8 cellular contexts compared by ENCODE assay signal in the genomic region with DNA sequence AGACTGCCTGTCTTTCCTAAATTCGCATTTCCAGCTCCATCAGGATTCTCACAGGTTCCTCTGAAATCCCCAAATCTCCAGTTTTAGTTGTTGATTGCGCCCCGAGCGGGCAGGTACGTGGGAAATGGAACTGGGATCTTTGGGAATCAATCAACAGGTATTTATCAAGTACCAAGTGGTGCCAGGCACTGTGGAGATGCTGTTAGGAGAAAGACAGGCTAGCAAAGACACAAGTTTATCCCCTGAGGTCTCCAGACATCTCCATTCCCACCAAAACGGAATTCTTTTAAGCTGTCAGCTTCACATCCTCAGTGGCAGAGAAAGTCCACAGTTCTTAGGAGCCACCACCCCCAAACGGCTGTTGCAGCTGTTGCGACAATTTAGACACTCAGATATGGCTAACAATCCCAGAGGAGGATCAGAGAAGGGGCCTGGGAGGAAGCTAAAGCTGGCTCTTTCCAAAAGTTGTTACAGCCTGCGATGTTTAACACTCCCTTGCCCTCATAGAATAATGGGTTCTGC. TPM values are rescaled to one million over a fixed set of nuclear protein-coding genes. Genes with fewer than 3 reads are reported as not detected.
DNase-seq lines count a peak whose midpoint lies in the region; ATAC-seq and TF ChIP-seq lines count a peak whose summit lies in the region.

No MANE protein-coding gene starts in this region.

- no peak for TF ChIP-seq EP300 in transverse colon (IDR thresholded peaks at IDR 0.05; ENCODE audit: low read depth)

- H3K27me3 ChIP-seq in mucosa of stomach (ENCODE audit: control insufficient read depth, insufficient read depth, low read length) (no peaks in the 10 kb centered on the region), transverse colon (peaks cover 6% of the 10 kb centered on the region)

- peaks cover 17% of the 10 kb centered on the region for H3K36me3 Mint-ChIP-seq in activated naive CD4-positive, alpha-beta T cell treated with anti-CD3 and anti-CD28 coated beads, Interleukin-2, amount 10 ng/mL, durations not matched to agents 7 days and 5 days

- no peak overlapping the region for H3K27ac Mint-ChIP-seq in activated naive CD4-positive, alpha-beta T cell treated with anti-CD3 and anti-CD28 coated beads, Interleukin-2, amount 10 ng/mL, durations not matched to agents 7 days and 5 days

- H3K4me3 ChIP-seq in choroid plexus epithelial cell (ENCODE audit: low read depth, low read length) = peak overlapping the region; percentile 54
- no peak overlapping the region for H3K4me3 ChIP-seq in mucosa of stomach (ENCODE audit: low read length)
- peak overlapping the region in 3 of 4 donors; percentile 28 to 70 (median 64) for H3K4me3 ChIP-seq in transverse colon

- H3K9ac ChIP-seq in mucosa of stomach (ENCODE audit: low read length) = peak overlapping the region; percentile 37

- H3K4me3 Mint-ChIP-seq in activated naive CD4-positive, alpha-beta T cell treated with anti-CD3 and anti-CD28 coated beads, Interleukin-2, amount 10 ng/mL, durations not matched to agents 7 days and 5 days = peak overlapping the region; percentile 32

- intact Hi-C loops in transverse colon (cut with DNase I; ENCODE audit: low total_unique reads) (loop anchor here (5.0 to 10.0 kb wide), 2 partner anchors 53 to 135 kb away; a partner anchor contains a TSS), sciatic nerve (cut with DNase I) (loop anchor here (10.0 kb wide), 1 partner anchor 133 kb away; no protein-coding TSS in a partner anchor)

- TF ChIP-seq CTCF in choroid plexus epithelial cell (conservative IDR thresholded peaks at IDR 0.05; ENCODE audit: low read depth, low read length) (no peak), transverse colon (IDR thresholded peaks at IDR 0.05) (no peak)

- CTCF ChIA-PET in activated naive CD4-positive, alpha-beta T cell treated with anti-CD3 and anti-CD28 coated beads, Interleukin-2, amount 10 ng/mL, durations not matched to agents 7 days and 5 days (lab: Charles Lee) = interaction anchor here (1.3 to 6.6 kb wide), 5 partner anchors 12 to 135 kb away, joined by 3 to 95 read pairs (median 8); no protein-coding TSS in a partner anchor

- in situ Hi-C loops in transverse colon (cut with MboI; ENCODE audit: low pct_ligation_motif_present in 1 of 4, low pct_unique_long_range_greater_than_20kb in 1 of 4, low sequenced_read_pairs in 3 of 4) = loop anchor here (5.0 to 10.0 kb wide), 3 partner anchors 53 to 135 kb away; a partner anchor contains a TSS

- ATAC-seq in sciatic nerve = no peak

- no peaks in the 10 kb centered on the region for H3K9me3 ChIP-seq in mucosa of stomach (ENCODE audit: control insufficient read depth, low read length)
- H3K9me3 ChIP-seq in transverse colon = no peaks in the 10 kb centered on the region

- peaks cover 44% of the 10 kb centered on the region for H3K27me3 Mint-ChIP-seq in activated naive CD4-positive, alpha-beta T cell treated with anti-CD3 and anti-CD28 coated beads, Interleukin-2, amount 10 ng/mL, durations not matched to agents 7 days and 5 days

- no peaks in the 10 kb centered on the region for H3K36me3 ChIP-seq in mucosa of stomach (ENCODE audit: control insufficient read depth, insufficient read depth, low read length)
- H3K36me3 ChIP-seq in transverse colon = peaks cover 0 to 6% (median 1%) of the 10 kb centered on the region in 4 donors

- TF ChIP-seq POLR2A in transverse colon (IDR thresholded peaks at IDR 0.05) = no peak

- H3K4me1 Mint-ChIP-seq in activated naive CD4-positive, alpha-beta T cell treated with anti-CD3 and anti-CD28 coated beads, Interleukin-2, amount 10 ng/mL, durations not matched to agents 7 days and 5 days = peaks cover 34% of the 10 kb centered on the region

- 64 to 73% methylated on average over 5 to 9 of the region's 9 CpGs for WGBS in transverse colon (ENCODE audit: low coverage in 1 of 2), 2 donors

- H3K4me1 ChIP-seq in mucosa of stomach (ENCODE audit: control insufficient read depth, insufficient read depth, low read length) (peaks cover 17% of the 10 kb centered on the region), transverse colon (peaks cover 10 to 33% (median 18%) of the 10 kb centered on the region in 4 donors)

- DNase-seq in activated naive CD4-positive, alpha-beta T cell treated with anti-CD3 and anti-CD28 coated beads, Interleukin-2, amount 10 ng/mL, durations not matched to agents 7 days and 5 days = no peak
- DNase-seq in activated naive CD4-positive, alpha-beta T cell treated with Interleukin-2 at 50 U/mL for 16 hours = no peak
- peak; percentile 27 for DNase-seq in choroid plexus epithelial cell (ENCODE audit: low read depth)
- no peak for DNase-seq in transverse colon
- no peak for DNase-seq in iPS-NIHi11 (ENCODE audit: low spot score)
- DNase-seq in T-helper 1 cell = no peak
- no peak for DNase-seq in sciatic nerve (ENCODE audit: low spot score)

- H3K27ac ChIP-seq in transverse colon = peak overlapping the region; percentile 85 to 94 (median 90)

- H3K9me3 Mint-ChIP-seq in activated naive CD4-positive, alpha-beta T cell treated with anti-CD3 and anti-CD28 coated beads, Interleukin-2, amount 10 ng/mL, durations not matched to agents 7 days and 5 days = no peaks in the 10 kb centered on the region

RNA-seq across cellular contexts. Expression of a gene that starts 1.8 kb away (rescaled TPM):
- total RNA-seq in transverse colon (100 to 1,000 TPM; 248 to 394 (median 337) TPM), sciatic nerve (148 TPM)

RNA-seq across cellular contexts. Expression of a gene that starts 49.6 kb away (rescaled TPM):
- total RNA-seq in transverse colon = 100 to 1,000 TPM; 118 to 186 (median 168) TPM
- total RNA-seq in sciatic nerve = 206 TPM

RNA-seq across cellular contexts. Expression of a gene that starts 51.5 kb away (rescaled TPM):
- total RNA-seq in transverse colon (10 to 100 TPM; 14.2 to 29.7 (median 26.8) TPM), sciatic nerve (62.5 TPM)
